Comparison of ENCODE assay signal across 15 cellular contexts in genomic region chr17:17754719-17755686, GRCh38.
A peak's percentile ranks its signal among the peaks of the same experiment; 100 is the strongest.
DNase-seq lines count a peak whose midpoint lies in the region; ATAC-seq and TF ChIP-seq lines count a peak whose summit lies in the region.
"Had no signal": no experiment of that assay in that cellular context is flagged by ENCODE, and none has a peak within 500 bp of the region (broad histone marks: within the 10 kb centered on the region; RNA-seq: fewer than 3 reads in every experiment).

No MANE protein-coding gene starts in this region.

- TF ChIP-seq EP300 in esophagus muscularis mucosa (IDR thresholded peaks at IDR 0.05) = no peak

- H3K4me1 ChIP-seq in esophagus muscularis mucosa = peaks cover 42 to 84% (median 71%) of the 10 kb centered on the region in 4 donors
- peaks cover 27% of the 10 kb centered on the region for H3K4me1 ChIP-seq in mucosa of stomach (ENCODE audit: control insufficient read depth, insufficient read depth, low read length)

- peak overlapping the region; percentile 2 to 32 (median 12) for H3K27ac ChIP-seq in esophagus muscularis mucosa (replicated peaks in 1 of 4)
- H3K27ac ChIP-seq: neural progenitor cell, SJSA1 had no signal

- H3K36me3 Mint-ChIP-seq in stimulated activated naive CD8-positive, alpha-beta T cell treated with anti-CD3 and anti-CD28 coated beads, Interleukin-15, Interleukin-2, amounts not matched to agents 100 ng/mL and 50 ng/mL, for 24 hours (ENCODE audit: low read depth) = no peaks in the 10 kb centered on the region
- H3K36me3 Mint-ChIP-seq: neural progenitor cell had no signal

- no peaks in the 10 kb centered on the region for H3K36me3 ChIP-seq in esophagus muscularis mucosa
- H3K36me3 ChIP-seq in mucosa of stomach (ENCODE audit: control insufficient read depth, insufficient read depth, low read length) = no peaks in the 10 kb centered on the region
- H3K36me3 ChIP-seq: neural progenitor cell had no signal

- peak overlapping the region; percentile 6 for H3K9ac ChIP-seq in mucosa of stomach (ENCODE audit: low read length)
- H3K9ac ChIP-seq: neural progenitor cell had no signal

- no peaks in the 10 kb centered on the region for H3K9me3 Mint-ChIP-seq in stimulated activated naive CD8-positive, alpha-beta T cell treated with anti-CD3 and anti-CD28 coated beads, Interleukin-15, Interleukin-2, amounts not matched to agents 100 ng/mL and 50 ng/mL, for 24 hours
- H3K9me3 Mint-ChIP-seq: neural progenitor cell had no signal

- intact Hi-C loops in esophagus muscularis mucosa (cut with DNase I) = no loop called here

- H3K4me1 Mint-ChIP-seq in stimulated activated naive CD8-positive, alpha-beta T cell treated with anti-CD3 and anti-CD28 coated beads, Interleukin-15, Interleukin-2, amounts not matched to agents 100 ng/mL and 50 ng/mL, for 24 hours (ENCODE audit: low read depth) = peaks cover 66% of the 10 kb centered on the region

- H3K9me3 ChIP-seq in esophagus muscularis mucosa = no peaks in the 10 kb centered on the region
- no peaks in the 10 kb centered on the region for H3K9me3 ChIP-seq in mucosa of stomach (ENCODE audit: control insufficient read depth, low read length)
- H3K9me3 ChIP-seq: esophagus squamous epithelium, SJSA1 had no signal

- TF ChIP-seq CTCF in esophagus muscularis mucosa (IDR thresholded peaks at IDR 0.05) = no peak

- no peak for ATAC-seq in stimulated activated naive CD8-positive, alpha-beta T cell treated with anti-CD3 and anti-CD28 coated beads, Interleukin-15, Interleukin-2, amounts not matched to agents 100 U/mL and 50 U/mL, for 24 hours
- ATAC-seq in HG03439 (IDR thresholded peaks at IDR 0.05; ENCODE audit: unreplicated experiment) = no peak

- peak overlapping the region; percentile 14 for H3K27ac Mint-ChIP-seq in stimulated activated naive CD8-positive, alpha-beta T cell treated with anti-CD3 and anti-CD28 coated beads, Interleukin-15, Interleukin-2, amounts not matched to agents 100 ng/mL and 50 ng/mL, for 24 hours
- H3K27ac Mint-ChIP-seq: neural progenitor cell had no signal

- H3K4me3 ChIP-seq in esophagus muscularis mucosa (no peak overlapping the region), mucosa of stomach (ENCODE audit: low read length) (no peak overlapping the region)
- H3K4me3 ChIP-seq: esophagus squamous epithelium, neural progenitor cell, SJSA1, skin epidermis had no signal

- H3K27me3 Mint-ChIP-seq in stimulated activated naive CD8-positive, alpha-beta T cell treated with anti-CD3 and anti-CD28 coated beads, Interleukin-15, Interleukin-2, amounts not matched to agents 100 ng/mL and 50 ng/mL, for 24 hours = no peaks in the 10 kb centered on the region

- 91% methylated on average over 10 of the region's 11 CpGs for WGBS in esophagus muscularis mucosa

- DNase-seq in stimulated activated naive CD8-positive, alpha-beta T cell treated with anti-CD3 and anti-CD28 coated beads, Interleukin-15, Interleukin-2, amounts not matched to agents 100 U/mL and 50 U/mL, for 24 hours = no peak
- no peak for DNase-seq in esophagus muscularis mucosa (ENCODE audit: extremely low spot score)
- no peak for DNase-seq in GF-D8 (lab: John Stamatoyannopoulos, UW)
- DNase-seq in UCSD-AML1 (lab: John Stamatoyannopoulos, UW; ENCODE audit: unreplicated experiment) = no peak
- DNase-seq in ACHN = no peak
- DNase-seq: dermis blood vessel endothelial cell, esophagus squamous epithelium, MM.1S, NCI-H2171 had no signal

- in situ Hi-C loops in ACHN (cut with HindIII; ENCODE audit: low pct_ligation_motif_present, low pct_unique_long_range_greater_than_20kb, low sequenced_read_pairs) = no loop called here

- no peak overlapping the region for H3K4me3 Mint-ChIP-seq in stimulated activated naive CD8-positive, alpha-beta T cell treated with anti-CD3 and anti-CD28 coated beads, Interleukin-15, Interleukin-2, amounts not matched to agents 100 ng/mL and 50 ng/mL, for 24 hours
- H3K4me3 Mint-ChIP-seq: neural progenitor cell had no signal

- no peak for TF ChIP-seq POLR2A in esophagus muscularis mucosa (IDR thresholded peaks at IDR 0.05; ENCODE audit: low read depth)

- H3K27me3 ChIP-seq in esophagus muscularis mucosa (no peaks in the 10 kb centered on the region), mucosa of stomach (ENCODE audit: control insufficient read depth, insufficient read depth, low read length) (no peaks in the 10 kb centered on the region)
- H3K27me3 ChIP-seq: esophagus squamous epithelium, neural progenitor cell, SJSA1 had no signal
